ENCODE assay signal across 12 cellular contexts in the genomic region with DNA sequence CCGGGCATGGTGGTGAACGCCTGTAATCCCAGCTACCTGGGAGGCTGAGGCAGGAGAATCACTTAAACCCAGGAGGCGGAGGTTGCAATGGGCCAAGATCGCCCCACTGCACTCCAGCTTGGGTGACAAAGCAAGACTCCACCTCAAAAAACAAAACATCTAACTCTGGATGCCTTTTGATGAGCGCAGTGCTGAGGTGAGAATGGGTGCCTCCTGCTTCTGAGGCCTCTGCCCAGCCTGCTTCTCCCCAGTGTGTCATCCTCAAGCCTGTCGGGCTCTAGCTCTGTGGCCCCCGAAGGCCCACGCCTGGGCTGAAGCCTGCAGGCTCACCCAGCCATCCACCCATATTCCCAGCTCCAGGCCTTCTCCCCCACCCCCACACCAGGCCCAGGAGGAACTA. TPM values are rescaled to one million over a fixed set of nuclear protein-coding genes. Genes with fewer than 3 reads are reported as not detected.
DNase-seq lines count a peak whose midpoint lies in the region; ATAC-seq and TF ChIP-seq lines count a peak whose summit lies in the region.
"Had no signal": no experiment of that assay in that cellular context is flagged by ENCODE, and none has a peak within 500 bp of the region (broad histone marks: within the 10 kb centered on the region; RNA-seq: fewer than 3 reads in every experiment).

No MANE protein-coding gene starts in this region.

- 93 to 97% (median 97%) methylated on average over 8 of the region's 8 CpGs for WGBS in stomach, 5 donors

- no peaks in the 10 kb centered on the region for H3K9me3 Mint-ChIP-seq in activated CD4-positive, alpha-beta T cell treated with anti-CD3 and anti-CD28 coated beads for 36 hours (ENCODE audit: low read depth)
- H3K9me3 Mint-ChIP-seq in activated CD8-positive, alpha-beta T cell treated with anti-CD3 and anti-CD28 coated beads for 36 hours = no peaks in the 10 kb centered on the region
- H3K9me3 Mint-ChIP-seq: IgD-negative memory B cell had no signal

- H3K27ac ChIP-seq in layer of hippocampus (ENCODE audit: low read depth, low read length) (peak overlapping the region; percentile 19), stomach (peak overlapping the region; percentile 1 to 95 (median 83))

- intact Hi-C loops in activated CD4-positive, alpha-beta T cell treated with anti-CD3 and anti-CD28 coated beads for 36 hours (cut with DNase I, micrococcal nuclease) = no loop called here
- intact Hi-C loops in activated CD8-positive, alpha-beta T cell treated with anti-CD3 and anti-CD28 coated beads for 36 hours (cut with micrococcal nuclease) = no loop called here
- intact Hi-C loops in stomach (cut with DNase I; ENCODE audit: low total_unique reads) = no loop called here
- intact Hi-C loops in sciatic nerve (cut with DNase I) = no loop called here

- peak overlapping the region; percentile 10 for H3K27ac Mint-ChIP-seq in activated CD4-positive, alpha-beta T cell treated with anti-CD3 and anti-CD28 coated beads for 36 hours
- peak overlapping the region; percentile 87 for H3K27ac Mint-ChIP-seq in activated CD8-positive, alpha-beta T cell treated with anti-CD3 and anti-CD28 coated beads for 36 hours
- H3K27ac Mint-ChIP-seq: IgD-negative memory B cell had no signal

- DNase-seq in activated CD4-positive, alpha-beta T cell treated with anti-CD3 and anti-CD28 coated beads for 36 hours = no peak
- no peak for DNase-seq in activated CD4-positive, alpha-beta T cell treated with anti-CD3 and anti-CD28 coated beads for 4 hours
- DNase-seq in activated CD8-positive, alpha-beta T cell treated with anti-CD3 and anti-CD28 coated beads for 36 hours = no peak
- DNase-seq in stomach = no peak
- no peak for DNase-seq in activated effector memory CD4-positive, alpha-beta T cell treated with anti-CD3 and anti-CD28 coated beads, Interleukin-2, amount 50 U/mL, for 16 hours
- DNase-seq in sciatic nerve (ENCODE audit: low spot score) = no peak
- no peak for DNase-seq in stimulated activated naive CD4-positive, alpha-beta T cell (lab: John Stamatoyannopoulos, UW)
- DNase-seq: activated CD4-positive, alpha-beta T cell treated with anti-CD3 and anti-CD28 coated beads, Interleukin-2, amount 50 U/mL, for 48 hours; NCI-H1694 treated with DMSO at 0.1 percent for 48 hours had no signal

- H3K9me3 ChIP-seq in stomach = no peaks in the 10 kb centered on the region

- H3K4me3 Mint-ChIP-seq in activated CD4-positive, alpha-beta T cell treated with anti-CD3 and anti-CD28 coated beads for 36 hours = no peak overlapping the region
- H3K4me3 Mint-ChIP-seq in activated CD8-positive, alpha-beta T cell treated with anti-CD3 and anti-CD28 coated beads for 36 hours = no peak overlapping the region
- H3K4me3 Mint-ChIP-seq: IgD-negative memory B cell had no signal

- peaks cover 6% of the 10 kb centered on the region for H3K36me3 Mint-ChIP-seq in activated CD4-positive, alpha-beta T cell treated with anti-CD3 and anti-CD28 coated beads for 36 hours (ENCODE audit: low read depth)
- no peaks in the 10 kb centered on the region for H3K36me3 Mint-ChIP-seq in activated CD8-positive, alpha-beta T cell treated with anti-CD3 and anti-CD28 coated beads for 36 hours (ENCODE audit: low read depth)

- no peaks in the 10 kb centered on the region for H3K27me3 Mint-ChIP-seq in activated CD4-positive, alpha-beta T cell treated with anti-CD3 and anti-CD28 coated beads for 36 hours
- H3K27me3 Mint-ChIP-seq in activated CD8-positive, alpha-beta T cell treated with anti-CD3 and anti-CD28 coated beads for 36 hours = no peaks in the 10 kb centered on the region
- H3K27me3 Mint-ChIP-seq: IgD-negative memory B cell had no signal

- peaks cover 36% of the 10 kb centered on the region for H3K4me1 Mint-ChIP-seq in activated CD4-positive, alpha-beta T cell treated with anti-CD3 and anti-CD28 coated beads for 36 hours
- H3K4me1 Mint-ChIP-seq in activated CD8-positive, alpha-beta T cell treated with anti-CD3 and anti-CD28 coated beads for 36 hours (ENCODE audit: low read depth) = peaks cover 37% of the 10 kb centered on the region

- POLR2A ChIA-PET in activated CD4-positive, alpha-beta T cell treated with anti-CD3 and anti-CD28 coated beads for 36 hours (lab: Charles Lee) = no interaction called here
- POLR2A ChIA-PET in activated CD8-positive, alpha-beta T cell treated with anti-CD3 and anti-CD28 coated beads for 36 hours (lab: Charles Lee) = interaction anchor here (0.6 to 1.8 kb wide), 3 partner anchors 9 to 50 kb away, joined by 3 to 8 read pairs (median 6); no protein-coding TSS in a partner anchor

- peaks cover 0 to 26% (median 15%) of the 10 kb centered on the region in 4 donors for H3K36me3 ChIP-seq in stomach

- no peaks in the 10 kb centered on the region for H3K27me3 ChIP-seq in layer of hippocampus (ENCODE audit: control insufficient read depth, insufficient read depth, low read length)
- no peaks in the 10 kb centered on the region for H3K27me3 ChIP-seq in stomach

- no peak for TF ChIP-seq CTCF in activated CD8-positive, alpha-beta T cell treated with anti-CD3 and anti-CD28 coated beads for 36 hours (IDR thresholded peaks at IDR 0.05)
- no peak for TF ChIP-seq CTCF in stomach (IDR thresholded peaks at IDR 0.05)

- no peak for TF ChIP-seq POLR2A in stomach (IDR thresholded peaks at IDR 0.05)

- no peak for TF ChIP-seq EP300 in stomach (IDR thresholded peaks at IDR 0.05)

- no peak for ATAC-seq in activated CD4-positive, alpha-beta T cell treated with anti-CD3 and anti-CD28 coated beads for 36 hours
- no peak for ATAC-seq in activated CD8-positive, alpha-beta T cell treated with anti-CD3 and anti-CD28 coated beads for 36 hours
- ATAC-seq in sciatic nerve = no peak

- H3K4me3 ChIP-seq in stomach = no peak overlapping the region

- CTCF ChIA-PET in activated CD4-positive, alpha-beta T cell treated with anti-CD3 and anti-CD28 coated beads for 36 hours (lab: Charles Lee) = interaction anchor here (1.1 to 2.4 kb wide), 2 partner anchors 26 to 75 kb away, joined by 3 to 7 read pairs; no protein-coding TSS in a partner anchor
- CTCF ChIA-PET in activated CD8-positive, alpha-beta T cell treated with anti-CD3 and anti-CD28 coated beads for 36 hours (lab: Charles Lee) = interaction anchor here (1.1 to 1.5 kb wide), 3 partner anchors 27 to 75 kb away, joined by 3 to 4 read pairs (median 3); no protein-coding TSS in a partner anchor

- peaks cover 53 to 93% (median 77%) of the 10 kb centered on the region in 4 donors for H3K4me1 ChIP-seq in stomach

RNA-seq across cellular contexts. Expression of a gene that starts 10.5 kb away (rescaled TPM):
- total RNA-seq in activated CD4-positive, alpha-beta T cell treated with anti-CD3 and anti-CD28 coated beads for 36 hours = 1 to 10 TPM; 1.6 to 3.5 TPM
- total RNA-seq in activated CD8-positive, alpha-beta T cell treated with anti-CD3 and anti-CD28 coated beads for 36 hours = 1 to 10 TPM; 4.4 to 4.6 TPM
- 10 to 100 TPM in 4 of 5 donors, 1 to 10 TPM in 1; 5.8 to 50.7 (median 17.4) TPM for total RNA-seq in stomach
- 10 to 100 TPM; 19.7 to 42.2 (median 33.0) TPM for polyA plus RNA-seq in stomach
- total RNA-seq in sciatic nerve = 75.9 TPM

RNA-seq across cellular contexts. Expression of a gene that starts 50.0 kb away (rescaled TPM):
- total RNA-seq in activated CD4-positive, alpha-beta T cell treated with anti-CD3 and anti-CD28 coated beads for 36 hours = not detected
- not detected for total RNA-seq in activated CD8-positive, alpha-beta T cell treated with anti-CD3 and anti-CD28 coated beads for 36 hours
- total RNA-seq in stomach = 1 to 10 TPM in 1 of 5 donors, under 1 TPM in 2, not detected in 2; 0.45 to 2.0 (median 0.87) TPM
- polyA plus RNA-seq in stomach = 1 to 10 TPM; 1.5 to 5.9 (median 2.1) TPM
- total RNA-seq in sciatic nerve = 64.0 TPM
- total RNA-seq: H4 had no signal
- polyA plus RNA-seq: IgD-negative memory B cell had no signal

Comparison
In these comparisons a context has a peak if more than half of its experiments do, and no peak if none do; other contexts are left out.
1. RNA of a gene that starts 50.0 kb away (total RNA-seq): 64.0 TPM in sciatic nerve (single experiment); 0.45 to 2.0 TPM in stomach, not detected in activated CD8-positive, alpha-beta T cell treated with anti-CD3 and anti-CD28 coated beads for 36 hours and not detected in activated CD4-positive, alpha-beta T cell treated with anti-CD3 and anti-CD28 coated beads for 36 hours; every median in the first group is over 10 times any median in the second.